16 cellular contexts compared by ENCODE assay signal in the genomic region with DNA sequence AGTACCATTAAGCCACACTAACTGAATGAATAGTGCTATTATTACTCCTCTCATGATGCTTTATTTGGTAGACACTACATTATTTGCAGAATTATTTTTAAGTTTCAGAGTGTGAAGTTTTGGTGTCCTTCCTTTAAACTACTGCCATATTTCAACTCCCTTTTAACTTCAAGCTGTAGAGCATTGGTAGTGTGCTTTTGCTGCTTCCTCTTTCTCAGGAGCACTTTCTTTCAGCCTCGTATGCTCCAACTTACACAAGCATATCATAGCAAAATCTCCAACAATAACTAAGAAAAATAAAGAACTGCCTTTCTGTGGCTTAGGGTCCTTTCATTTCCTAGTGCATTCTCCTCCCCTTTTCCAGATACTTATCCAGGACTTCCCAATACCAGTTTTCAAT.
"Had no signal": no experiment of that assay in that cellular context is flagged by ENCODE, and none has a peak within 500 bp of the region (broad histone marks: within the 10 kb centered on the region; RNA-seq: fewer than 3 reads in every experiment).

No MANE protein-coding gene starts in this region.

- H3K9ac ChIP-seq: neural progenitor cell had no signal

- H3K27me3 ChIP-seq: adrenal gland, cardiac muscle cell, hepatocyte, neural progenitor cell had no signal

- H3K4me1 ChIP-seq: adrenal gland, neural progenitor cell had no signal

- H3K9me3 Mint-ChIP-seq: activated B cell treated with CpG ODN at 0.5 μM for 24 hours; activated CD8-positive, alpha-beta T cell treated with anti-CD3 and anti-CD28 coated beads for 36 hours; activated naive CD4-positive, alpha-beta T cell treated with anti-CD3 and anti-CD28 coated beads, Interleukin-2, amount 50 U/mL, for 24 hours; activated T-cell treated with anti-CD3 and anti-CD28 coated beads, Interleukin-2, amount 50 U/mL, for 4 hours; neural progenitor cell had no signal

- H2AFZ ChIP-seq: hepatocyte had no signal

- H3K27ac Mint-ChIP-seq: activated B cell treated with CpG ODN at 0.5 μM for 24 hours; activated CD8-positive, alpha-beta T cell treated with anti-CD3 and anti-CD28 coated beads for 36 hours; activated naive CD4-positive, alpha-beta T cell treated with anti-CD3 and anti-CD28 coated beads, Interleukin-2, amount 50 U/mL, for 24 hours; naive B cell; stimulated activated effector memory CD8-positive, alpha-beta T cell treated with anti-CD3 and anti-CD28 coated beads, Interleukin-12 subunit alpha, Interleukin-12 subunit beta, amount 100 ng/mL, for 72 hours had no signal

- H3K27me3 Mint-ChIP-seq: activated B cell treated with CpG ODN at 0.5 μM for 24 hours; activated CD8-positive, alpha-beta T cell treated with anti-CD3 and anti-CD28 coated beads for 36 hours; activated naive CD4-positive, alpha-beta T cell treated with anti-CD3 and anti-CD28 coated beads, Interleukin-2, amount 50 U/mL, for 24 hours; naive B cell had no signal

- H3K36me3 ChIP-seq: adrenal gland, cardiac muscle cell, neural progenitor cell had no signal

- ATAC-seq: activated CD8-positive, alpha-beta T cell treated with anti-CD3 and anti-CD28 coated beads for 36 hours; activated T-cell treated with anti-CD3 and anti-CD28 coated beads, Interleukin-2, amount 50 U/mL, for 4 hours; left lobe of liver; stimulated activated effector memory CD8-positive, alpha-beta T cell treated with anti-CD3 and anti-CD28 coated beads, Interleukin-12 subunit alpha, Interleukin-12 subunit beta, amount 100 ng/mL, for 72 hours had no signal

- H3K27ac ChIP-seq: adrenal gland, cardiac muscle cell, hepatocyte, neural progenitor cell had no signal

- DNase-seq: activated B cell treated with CpG ODN at 0.5 μM for 24 hours; activated CD4-positive, alpha-beta T cell treated with anti-CD3 and anti-CD28 coated beads for 48 hours; activated CD8-positive, alpha-beta T cell treated with anti-CD3 and anti-CD28 coated beads for 36 hours; activated effector memory CD4-positive, alpha-beta T cell treated with Interleukin-2 at 50 U/mL for 16 hours; activated T-cell treated with anti-CD3 and anti-CD28 coated beads, Interleukin-2, amount 50 U/mL, for 4 hours; adrenal gland; mammary epithelial cell; naive B cell; stimulated activated CD4-positive, alpha-beta T cell treated with anti-CD3 and anti-CD28 coated beads, Interleukin-12 subunit alpha, Interleukin-12 subunit beta, amount 100 ng/mL, for 4 hours; stimulated activated CD4-positive, alpha-beta T cell treated with anti-CD3 and anti-CD28 coated beads, Interleukin-2, amount 100 ng/mL, for 24 hours had no signal

- H3K4me1 Mint-ChIP-seq: activated B cell treated with CpG ODN at 0.5 μM for 24 hours; activated naive CD4-positive, alpha-beta T cell treated with anti-CD3 and anti-CD28 coated beads, Interleukin-2, amount 50 U/mL, for 24 hours; naive B cell; stimulated activated effector memory CD8-positive, alpha-beta T cell treated with anti-CD3 and anti-CD28 coated beads, Interleukin-12 subunit alpha, Interleukin-12 subunit beta, amount 100 ng/mL, for 72 hours had no signal

- H3K36me3 Mint-ChIP-seq: activated naive CD4-positive, alpha-beta T cell treated with anti-CD3 and anti-CD28 coated beads, Interleukin-2, amount 50 U/mL, for 24 hours; naive B cell; neural progenitor cell; stimulated activated effector memory CD8-positive, alpha-beta T cell treated with anti-CD3 and anti-CD28 coated beads, Interleukin-12 subunit alpha, Interleukin-12 subunit beta, amount 100 ng/mL, for 72 hours had no signal

- H3K9me3 ChIP-seq: adrenal gland had no signal

- H3K79me2 ChIP-seq: hepatocyte had no signal

- H3K4me3 ChIP-seq: adrenal gland, cardiac muscle cell, hepatocyte, neural progenitor cell had no signal

- H3K4me2 ChIP-seq: hepatocyte, neural progenitor cell had no signal

- H3K4me3 Mint-ChIP-seq: activated B cell treated with CpG ODN at 0.5 μM for 24 hours; activated CD8-positive, alpha-beta T cell treated with anti-CD3 and anti-CD28 coated beads for 36 hours; activated naive CD4-positive, alpha-beta T cell treated with anti-CD3 and anti-CD28 coated beads, Interleukin-2, amount 50 U/mL, for 24 hours; activated T-cell treated with anti-CD3 and anti-CD28 coated beads, Interleukin-2, amount 50 U/mL, for 4 hours; naive B cell; neural progenitor cell; stimulated activated effector memory CD8-positive, alpha-beta T cell treated with anti-CD3 and anti-CD28 coated beads, Interleukin-12 subunit alpha, Interleukin-12 subunit beta, amount 100 ng/mL, for 72 hours had no signal
